ENCODE assay signal across 10 cellular contexts in genomic region chr11:118224512-118225180, GRCh38. TPM values are rescaled to one million over a fixed set of nuclear protein-coding genes. Genes with fewer than 3 reads are reported as not detected.
A peak's percentile ranks its signal among the peaks of the same experiment; 100 is the strongest.
DNase-seq lines count a peak whose midpoint lies in the region; ATAC-seq and TF ChIP-seq lines count a peak whose summit lies in the region.
"Had no signal": no experiment of that assay in that cellular context is flagged by ENCODE, and none has a peak within 500 bp of the region (broad histone marks: within the 10 kb centered on the region; RNA-seq: fewer than 3 reads in every experiment).

Gene JAML (minus strand): TSS chr11:118225011. CDS start chr11:118214866, 10,145 bp downstream.

- no peaks in the 10 kb centered on the region for H3K9me3 Mint-ChIP-seq in activated T-helper 17 cell treated with anti-CD3 and anti-CD28 coated beads, Interleukin-2, amount 50 U/mL, for 72 hours
- H3K9me3 Mint-ChIP-seq in nephron progenitor cell: no peaks in the 10 kb centered on the region

- peak within 1 kb of the TSS; percentile 82 for H3K4me2 ChIP-seq in Karpas-422 (ENCODE audit: low read depth, low read length, poor library complexity, severe bottlenecking)

- H3K4me3 ChIP-seq in Karpas-422 (ENCODE audit: low read length) (peak within 1 kb of the TSS; percentile 63), testis (no peak within 1 kb of the TSS)
- H3K4me3 ChIP-seq: SK-N-MC, thyroid gland had no signal

- TF ChIP-seq POLR2A in testis (IDR thresholded peaks at IDR 0.05): no peak

- H3K4me1 Mint-ChIP-seq in activated T-helper 17 cell treated with anti-CD3 and anti-CD28 coated beads, Interleukin-2, amount 50 U/mL, for 72 hours: peaks cover 48% of the 10 kb centered on the region
- no peaks in the 10 kb centered on the region for H3K4me1 Mint-ChIP-seq in nephron progenitor cell

- DNase-seq in Karpas-422 (peak; percentile 94), putamen (ENCODE audit: low spot score) (peak; percentile 54), LoVo (ENCODE audit: low spot score) (no peak), testis (no peak), NCI-H1694 treated with DMSO at 0.1 percent for 48 hours (lab: John Stamatoyannopoulos, UW) (no peak), nephron progenitor cell (no peak)

- H3K36me3 Mint-ChIP-seq in activated T-helper 17 cell treated with anti-CD3 and anti-CD28 coated beads, Interleukin-2, amount 50 U/mL, for 72 hours (ENCODE audit: low read depth): no peaks in the 10 kb centered on the region
- no peaks in the 10 kb centered on the region for H3K36me3 Mint-ChIP-seq in nephron progenitor cell (ENCODE audit: low read depth)

- intact Hi-C loops in testis (cut with DNase I; ENCODE audit: low total_unique reads): no loop called here

- H3K9me3 ChIP-seq in Karpas-422 (ENCODE audit: low read length): peaks cover 5% of the 10 kb centered on the region; the same call in 1 of the 2 replicates
- H3K9me3 ChIP-seq in testis: no peaks in the 10 kb centered on the region
- H3K9me3 ChIP-seq: thyroid gland had no signal

- peak within 1 kb of the TSS; percentile 99 for H3K27ac ChIP-seq in Karpas-422 (ENCODE audit: low read length)
- H3K27ac ChIP-seq in testis: no peak within 1 kb of the TSS
- H3K27ac ChIP-seq: SK-N-MC, thyroid gland had no signal

- no peak within 1 kb of the TSS for H2AFZ ChIP-seq in Karpas-422 (ENCODE audit: low read length)

- ATAC-seq in GM18861 (IDR thresholded peaks at IDR 0.05; ENCODE audit: unreplicated experiment): peak; percentile 34
- peak; percentile 70 for ATAC-seq in activated T-helper 17 cell treated with anti-CD3 and anti-CD28 coated beads, Interleukin-2, amount 50 U/mL, for 72 hours (replicated peaks)

- H3K27ac Mint-ChIP-seq in activated T-helper 17 cell treated with anti-CD3 and anti-CD28 coated beads, Interleukin-2, amount 50 U/mL, for 72 hours: no peak within 1 kb of the TSS
- no peak within 1 kb of the TSS for H3K27ac Mint-ChIP-seq in nephron progenitor cell

- H3K4me3 Mint-ChIP-seq in activated T-helper 17 cell treated with anti-CD3 and anti-CD28 coated beads, Interleukin-2, amount 50 U/mL, for 72 hours: no peak within 1 kb of the TSS
- no peak within 1 kb of the TSS for H3K4me3 Mint-ChIP-seq in nephron progenitor cell

- peaks cover 82% of the 10 kb centered on the region for H3K4me1 ChIP-seq in Karpas-422 (ENCODE audit: low read length)
- no peaks in the 10 kb centered on the region for H3K4me1 ChIP-seq in testis
- H3K4me1 ChIP-seq: thyroid gland had no signal

- no peaks in the 10 kb centered on the region for H4K20me1 ChIP-seq in Karpas-422 (ENCODE audit: insufficient read depth, low read depth, low read length)

- H3K27me3 Mint-ChIP-seq in activated T-helper 17 cell treated with anti-CD3 and anti-CD28 coated beads, Interleukin-2, amount 50 U/mL, for 72 hours: no peaks in the 10 kb centered on the region
- H3K27me3 Mint-ChIP-seq in nephron progenitor cell (ENCODE audit: low read depth, poor library complexity): peaks cover 59% of the 10 kb centered on the region

- H3K9me2 ChIP-seq in Karpas-422 (replicated peaks; ENCODE audit: insufficient read depth, low read length): no peaks in the 10 kb centered on the region

- peak within 1 kb of the TSS; percentile 71 for H3K9ac ChIP-seq in Karpas-422 (ENCODE audit: low read length)

- H3K79me2 ChIP-seq in Karpas-422 (ENCODE audit: low read length): no peaks in the 10 kb centered on the region

- WGBS in testis, 2 donors: 61 to 72% methylated on average over 6 of the region's 6 CpGs

- H3K27me3 ChIP-seq in Karpas-422 (ENCODE audit: low read length): no peaks in the 10 kb centered on the region
- no peaks in the 10 kb centered on the region for H3K27me3 ChIP-seq in testis
- H3K27me3 ChIP-seq: thyroid gland had no signal

- H3K36me3 ChIP-seq in Karpas-422 (ENCODE audit: insufficient read depth, low read length) (peaks cover 9% of the 10 kb centered on the region), testis (ENCODE audit: low read depth, missing control alignments) (no peaks in the 10 kb centered on the region)

- TF ChIP-seq CTCF in testis (IDR thresholded peaks at IDR 0.05): no peak
- no peak for TF ChIP-seq CTCF in nephron progenitor cell (IDR thresholded peaks at IDR 0.05)

RNA-seq across cellular contexts. Expression of gene JAML, which starts in this region (rescaled TPM):
- total RNA-seq in Karpas-422 (2014; rRNA removed; shearing (Covaris generic); ENCODE audit: low replicate concordance): 5.4 and 9.1 TPM in 2 replicates
- 100 to 1,000 TPM in 1 of 2 donors, 10 to 100 TPM in 1; 74.0 to 276 TPM for total RNA-seq in activated T-helper 17 cell treated with anti-CD3 and anti-CD28 coated beads, Interleukin-2, amount 50 U/mL, for 72 hours
- total RNA-seq in testis: 1 to 10 TPM; 1.9 to 3.5 TPM
- polyA plus RNA-seq in testis (ENCODE audit: insufficient read depth, low read depth, low replicate concordance): 9.7 TPM

Comparison
In these comparisons a context has a peak if more than half of its experiments do, and no peak if none do; other contexts are left out.
1. DNase-seq: peak in Karpas-422 (single experiment) and putamen (single experiment); none in LoVo (single experiment), testis (single experiment), NCI-H1694 treated with DMSO at 0.1 percent for 48 hours (single experiment) and nephron progenitor cell (single experiment).